27 cellular contexts compared by ENCODE assay signal in the genomic region with DNA sequence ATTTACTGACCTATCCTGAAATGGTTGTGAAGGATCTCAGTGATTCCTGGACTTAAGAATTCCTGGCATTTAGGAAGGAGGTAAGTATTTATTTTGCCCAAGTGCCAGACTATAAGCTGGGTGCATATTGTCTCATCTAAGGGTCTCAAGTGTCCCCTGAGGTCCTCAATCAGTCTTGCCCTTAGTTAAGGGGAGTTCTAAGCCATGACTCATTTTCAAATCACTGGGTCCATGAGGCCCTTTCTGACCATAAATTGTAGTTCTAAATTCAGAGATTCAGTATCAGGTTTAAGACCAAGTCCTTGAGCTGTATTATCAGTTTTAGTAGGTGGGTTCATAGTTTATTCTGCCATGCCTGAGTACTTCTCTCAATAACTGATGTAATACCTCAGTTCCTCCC.
"Had no signal": no experiment of that assay in that cellular context is flagged by ENCODE, and none has a peak within 500 bp of the region (broad histone marks: within the 10 kb centered on the region; RNA-seq: fewer than 3 reads in every experiment).

No MANE protein-coding gene starts in this region.

- H3K9ac ChIP-seq: neural progenitor cell had no signal

- H3K9me3 ChIP-seq: heart right ventricle, mucosa of descending colon, psoas muscle, thoracic aorta, tibial nerve, upper lobe of left lung, vagina had no signal

- H3K36me3 ChIP-seq: esophagus squamous epithelium, heart right ventricle, neural progenitor cell, thoracic aorta, tibial nerve, upper lobe of left lung, vagina had no signal

- H3K36me3 Mint-ChIP-seq: mesothelial cell of epicardium; naive B cell; neural progenitor cell; stimulated activated naive B cell treated with anti-CD40 and anti-IgM and Interleukin-4, amounts not matched to agents 10 μg/mL and 1 μg/mL and 100 μg/mL, for 72 hours had no signal

- H3K4me3 Mint-ChIP-seq: effector memory CD8-positive, alpha-beta T cell; mesothelial cell of epicardium; naive B cell; nephron; neural progenitor cell; stimulated activated naive B cell treated with anti-CD40 and anti-IgM and Interleukin-4, amounts not matched to agents 10 μg/mL and 1 μg/mL and 100 μg/mL, for 72 hours; stimulated activated naive CD8-positive, alpha-beta T cell treated with anti-CD3 and anti-CD28 coated beads, Interleukin-15, Interleukin-2, amounts not matched to agents 100 ng/mL and 50 ng/mL, for 24 hours had no signal

- H3K4me2 ChIP-seq: neural progenitor cell had no signal

- ATAC-seq: effector memory CD8-positive, alpha-beta T cell; heart right ventricle; left lobe of liver; mucosa of descending colon; psoas muscle; right cardiac atrium; stimulated activated naive B cell treated with anti-CD40 and anti-IgM and Interleukin-4, amounts not matched to agents 10 μg/mL and 1 μg/mL and 100 μg/mL, for 72 hours had no signal

- H3K9me3 Mint-ChIP-seq: mesothelial cell of epicardium had no signal

- DNase-seq: cortex of kidney; effector memory CD8-positive, alpha-beta T cell; erythroblast; esophagus squamous epithelium; foreskin melanocyte; glutamatergic neuron; heart right ventricle; hippocampal formation; islet precursor cell; mesenchymal stem cell; mucosa of descending colon; naive B cell; psoas muscle; right cardiac atrium; small intestine; stimulated activated CD4-positive, alpha-beta T cell treated with anti-CD3 and anti-CD28 coated beads, Interleukin-15, amount 100 ng/mL, for 24 hours; stimulated activated CD4-positive, alpha-beta T cell treated with anti-CD3 and anti-CD28 coated beads, Interleukin-2, amount 100 ng/mL, for 48 hours; stimulated activated naive B cell treated with anti-CD40 and anti-IgM and Interleukin-4, amounts not matched to agents 10 μg/mL and 1 μg/mL and 100 μg/mL, for 72 hours; upper lobe of left lung had no signal

- H3K4me1 Mint-ChIP-seq: naive B cell; stimulated activated naive B cell treated with anti-CD40 and anti-IgM and Interleukin-4, amounts not matched to agents 10 μg/mL and 1 μg/mL and 100 μg/mL, for 72 hours had no signal

- H3K27me3 ChIP-seq: esophagus squamous epithelium, heart right ventricle, neural progenitor cell, tibial nerve, upper lobe of left lung, vagina had no signal

- H3K27me3 Mint-ChIP-seq: effector memory CD8-positive, alpha-beta T cell; naive B cell; stimulated activated naive B cell treated with anti-CD40 and anti-IgM and Interleukin-4, amounts not matched to agents 10 μg/mL and 1 μg/mL and 100 μg/mL, for 72 hours; stimulated activated naive CD8-positive, alpha-beta T cell treated with anti-CD3 and anti-CD28 coated beads, Interleukin-15, Interleukin-2, amounts not matched to agents 100 ng/mL and 50 ng/mL, for 24 hours had no signal

- H2AFZ ChIP-seq: neural progenitor cell had no signal

- H3K4me1 ChIP-seq: esophagus squamous epithelium, heart right ventricle, neural progenitor cell, psoas muscle, tibial nerve, upper lobe of left lung, vagina had no signal

- H3K4me3 ChIP-seq: esophagus squamous epithelium, heart right ventricle, mucosa of descending colon, neural progenitor cell, psoas muscle, thoracic aorta, tibial nerve, upper lobe of left lung, vagina had no signal

- H3K27ac ChIP-seq: esophagus squamous epithelium, heart right ventricle, neural progenitor cell, psoas muscle, thoracic aorta, tibial nerve, upper lobe of left lung, vagina had no signal

- H3K27ac Mint-ChIP-seq: effector memory CD8-positive, alpha-beta T cell; mesothelial cell of epicardium; naive B cell; neural progenitor cell; stimulated activated naive B cell treated with anti-CD40 and anti-IgM and Interleukin-4, amounts not matched to agents 10 μg/mL and 1 μg/mL and 100 μg/mL, for 72 hours; stimulated activated naive CD8-positive, alpha-beta T cell treated with anti-CD3 and anti-CD28 coated beads, Interleukin-15, Interleukin-2, amounts not matched to agents 100 ng/mL and 50 ng/mL, for 24 hours had no signal
